In the genomic region with DNA sequence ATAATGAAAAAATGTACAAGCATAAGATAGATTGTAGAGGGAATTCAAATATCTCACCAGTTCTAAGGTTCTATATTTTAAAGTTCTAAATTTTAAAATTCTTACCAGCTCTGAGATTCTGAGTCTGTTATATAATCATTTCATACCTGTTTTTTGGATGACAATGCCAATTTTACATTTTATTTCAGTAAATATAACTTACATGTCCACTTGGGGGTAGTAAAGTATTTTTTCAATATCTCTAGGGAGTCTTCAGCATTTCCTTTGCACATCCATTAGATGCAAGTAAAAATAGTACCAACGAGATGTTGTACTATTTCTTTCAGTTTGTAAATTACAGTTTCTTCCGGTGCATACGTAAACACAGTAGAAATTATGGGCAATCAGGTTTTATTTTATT, we compare ENCODE assay signal across 20 cellular contexts. TPM values are rescaled to one million over a fixed set of nuclear protein-coding genes. Genes with fewer than 3 reads are reported as not detected.
"Had no signal": no experiment of that assay in that cellular context is flagged by ENCODE, and none has a peak within 500 bp of the region (broad histone marks: within the 10 kb centered on the region; RNA-seq: fewer than 3 reads in every experiment).

No MANE protein-coding gene starts in this region.

- H3K27ac ChIP-seq: cardiac muscle cell, coronary artery, epithelial cell of prostate, lower lobe of right lung, neutrophil, right lobe of liver, spleen had no signal

- H3K9me3 Mint-ChIP-seq: activated CD4-positive, alpha-beta T cell treated with anti-CD3 and anti-CD28 coated beads, Interleukin-2, amount 10 ng/mL, durations not matched to agents 24 days and 14 days; activated naive CD8-positive, alpha-beta T cell treated with anti-CD3 and anti-CD28 coated beads, Interleukin-2, amount 50 U/mL, for 24 hours; activated T-helper 1 cell treated with anti-CD3 and anti-CD28 coated beads, Interleukin-12 subunit alpha, Interleukin-12 subunit beta, Interleukin-2, Interleukin-4 antibody, amounts not matched to agents 30 ng/mL and 10 ng/mL and 1 ng/mL, durations not matched to agents 14 hours and 24 hours and 36 hours; stimulated activated memory B cell treated with anti-CD40 and anti-IgM and Interleukin-4, amounts not matched to agents 10 μg/mL and 1 μg/mL and 100 μg/mL, for 72 hours had no signal

- H3K36me3 Mint-ChIP-seq: naive B cell; stimulated activated memory B cell treated with anti-CD40 and anti-IgM and Interleukin-4, amounts not matched to agents 10 μg/mL and 1 μg/mL and 100 μg/mL, for 72 hours had no signal

- H3K27me3 Mint-ChIP-seq: activated CD4-positive, alpha-beta T cell treated with anti-CD3 and anti-CD28 coated beads, Interleukin-2, amount 10 ng/mL, durations not matched to agents 24 days and 14 days; activated naive CD8-positive, alpha-beta T cell treated with anti-CD3 and anti-CD28 coated beads, Interleukin-2, amount 50 U/mL, for 24 hours had no signal

- H3K4me3 Mint-ChIP-seq: activated CD4-positive, alpha-beta T cell treated with anti-CD3 and anti-CD28 coated beads, Interleukin-2, amount 10 ng/mL, durations not matched to agents 24 days and 14 days; activated naive CD8-positive, alpha-beta T cell treated with anti-CD3 and anti-CD28 coated beads, Interleukin-2, amount 50 U/mL, for 24 hours; activated T-helper 1 cell treated with anti-CD3 and anti-CD28 coated beads, Interleukin-12 subunit alpha, Interleukin-12 subunit beta, Interleukin-2, Interleukin-4 antibody, amounts not matched to agents 30 ng/mL and 10 ng/mL and 1 ng/mL, durations not matched to agents 14 hours and 24 hours and 36 hours; naive B cell; stimulated activated memory B cell treated with anti-CD40 and anti-IgM and Interleukin-4, amounts not matched to agents 10 μg/mL and 1 μg/mL and 100 μg/mL, for 72 hours had no signal

- DNase-seq: activated CD4-positive, alpha-beta T cell treated with anti-CD3 and anti-CD28 coated beads, Interleukin-2, amount 10 ng/mL, durations not matched to agents 24 days and 14 days; activated naive CD4-positive, alpha-beta T cell; activated naive CD8-positive, alpha-beta T cell treated with anti-CD3 and anti-CD28 coated beads, Interleukin-2, amount 50 U/mL, for 24 hours; effector CD8-positive, alpha-beta T cell; lower lobe of right lung; naive B cell; posterior cingulate gyrus; right lobe of liver; spleen; stimulated activated CD4-positive, alpha-beta T cell treated with anti-CD3 and anti-CD28 coated beads, Interleukin-1b, Interleukin-23, amount 100 ng/mL, for 48 hours; T-helper 1 cell; trophoblast cell had no signal

- H3K27ac Mint-ChIP-seq: activated CD4-positive, alpha-beta T cell treated with anti-CD3 and anti-CD28 coated beads, Interleukin-2, amount 10 ng/mL, durations not matched to agents 24 days and 14 days; activated naive CD8-positive, alpha-beta T cell treated with anti-CD3 and anti-CD28 coated beads, Interleukin-2, amount 50 U/mL, for 24 hours; activated T-helper 1 cell treated with anti-CD3 and anti-CD28 coated beads, Interleukin-12 subunit alpha, Interleukin-12 subunit beta, Interleukin-2, Interleukin-4 antibody, amounts not matched to agents 30 ng/mL and 10 ng/mL and 1 ng/mL, durations not matched to agents 14 hours and 24 hours and 36 hours; naive B cell; stimulated activated memory B cell treated with anti-CD40 and anti-IgM and Interleukin-4, amounts not matched to agents 10 μg/mL and 1 μg/mL and 100 μg/mL, for 72 hours had no signal

- FAIRE-seq: astrocyte had no signal

- ATAC-seq: activated naive CD8-positive, alpha-beta T cell treated with anti-CD3 and anti-CD28 coated beads, Interleukin-2, amount 50 U/mL, for 24 hours; lower lobe of right lung; right lobe of liver; stimulated activated memory B cell treated with anti-CD40 and anti-IgM and Interleukin-4, amounts not matched to agents 10 μg/mL and 1 μg/mL and 100 μg/mL, for 72 hours had no signal

- H3K4me1 Mint-ChIP-seq: activated CD4-positive, alpha-beta T cell treated with anti-CD3 and anti-CD28 coated beads, Interleukin-2, amount 10 ng/mL, durations not matched to agents 24 days and 14 days; activated naive CD8-positive, alpha-beta T cell treated with anti-CD3 and anti-CD28 coated beads, Interleukin-2, amount 50 U/mL, for 24 hours; naive B cell; stimulated activated memory B cell treated with anti-CD40 and anti-IgM and Interleukin-4, amounts not matched to agents 10 μg/mL and 1 μg/mL and 100 μg/mL, for 72 hours had no signal

RNA-seq across cellular contexts. Expression of a gene that starts 25.7 kb away (rescaled TPM):
- total RNA-seq: activated CD4-positive, alpha-beta T cell treated with anti-CD3 and anti-CD28 coated beads, Interleukin-2, amount 10 ng/mL, durations not matched to agents 24 days and 14 days; activated T-helper 1 cell treated with anti-CD3 and anti-CD28 coated beads, Interleukin-12 subunit alpha, Interleukin-12 subunit beta, Interleukin-2, Interleukin-4 antibody, amounts not matched to agents 30 ng/mL and 10 ng/mL and 1 ng/mL, durations not matched to agents 14 hours and 24 hours and 36 hours; astrocyte; cardiac muscle cell; glomerular endothelial cell; lower lobe of right lung; right lobe of liver; spleen had no signal
